In genomic region chr3:195441476-195441970, GRCh38 we compare ENCODE assay signal across 8 cellular contexts. TPM values are rescaled to one million over a fixed set of nuclear protein-coding genes. Genes with fewer than 3 reads are reported as not detected.
DNase-seq lines count a peak whose midpoint lies in the region; ATAC-seq and TF ChIP-seq lines count a peak whose summit lies in the region.

No MANE protein-coding gene starts in this region.

- H3K9me3 Mint-ChIP-seq in CD8-positive, alpha-beta memory T cell: no peaks in the 10 kb centered on the region
- no peaks in the 10 kb centered on the region for H3K9me3 Mint-ChIP-seq in brain

- POLR2A ChIA-PET in CD8-positive, alpha-beta memory T cell (lab: Charles Lee): interaction anchor here (0.6 to 2.5 kb wide), 3 partner anchors 18 to 101 kb away, joined by 3 to 10 read pairs (median 3); partner anchors contain the start of gene PPP1R2

- H3K27ac ChIP-seq in CD8-positive, alpha-beta memory T cell (ENCODE audit: low read depth, low read length): peak overlapping the region; percentile 79
- H3K27ac ChIP-seq in lower lobe of right lung (peak overlapping the region; percentile 98), tibial nerve (peak overlapping the region; percentile 74 to 98 (median 92))

- H3K9me3 ChIP-seq in CD8-positive, alpha-beta memory T cell (ENCODE audit: low read length): no peaks in the 10 kb centered on the region
- H3K9me3 ChIP-seq in lower lobe of right lung: no peaks in the 10 kb centered on the region
- no peaks in the 10 kb centered on the region for H3K9me3 ChIP-seq in tibial nerve

- WGBS in tibial nerve, 2 donors: 6 to 8% methylated on average over 12 of the region's 12 CpGs

- no peak for TF ChIP-seq POLR2A in tibial nerve (IDR thresholded peaks at IDR 0.05)

- peak overlapping the region; percentile 87 to 97 (median 94) for H3K27ac Mint-ChIP-seq in CD8-positive, alpha-beta memory T cell
- H3K27ac Mint-ChIP-seq in brain: peak overlapping the region; percentile 92 to 97 (median 94)

- H3K27me3 Mint-ChIP-seq in CD8-positive, alpha-beta memory T cell: no peaks in the 10 kb centered on the region
- H3K27me3 Mint-ChIP-seq in brain: peaks cover 6% of the 10 kb centered on the region

- peaks cover 0 to 13% (median 0%) of the 10 kb centered on the region in 3 donors for H3K36me3 Mint-ChIP-seq in CD8-positive, alpha-beta memory T cell
- peaks cover 12% of the 10 kb centered on the region for H3K36me3 Mint-ChIP-seq in brain

- no peak for DNase-seq in CD8-positive, alpha-beta memory T cell
- DNase-seq in Jurkat, Clone E6-1 (ENCODE audit: low read depth, low spot score): no peak
- no peak for DNase-seq in lower lobe of right lung
- no peak for DNase-seq in tibial nerve (ENCODE audit: low spot score in 2 of 2)
- DNase-seq in effector CD8-positive, alpha-beta T cell (lab: John Stamatoyannopoulos, UW): no peak
- no peak for DNase-seq in GM19240 (ENCODE audit: insufficient read length, low spot score)
- no peak for DNase-seq in dedifferentiated amniotic fluid mesenchymal stem cell (ENCODE audit: extremely low spot score)

- peak overlapping the region; percentile 90 to 97 (median 95) for H3K4me3 Mint-ChIP-seq in CD8-positive, alpha-beta memory T cell
- H3K4me3 Mint-ChIP-seq in brain: peak overlapping the region; percentile 96 to 99 (median 97)

- no peak for TF ChIP-seq CTCF in brain (conservative IDR thresholded peaks at IDR 0.05)
- TF ChIP-seq CTCF in lower lobe of right lung (IDR thresholded peaks at IDR 0.05): no peak
- no peak for TF ChIP-seq CTCF in tibial nerve (IDR thresholded peaks at IDR 0.05)

- CTCF ChIA-PET in CD8-positive, alpha-beta memory T cell (lab: Charles Lee): interaction anchor here (0.7 to 1.7 kb wide), 3 partner anchors 16 to 170 kb away, joined by 3 to 7 read pairs (median 3); partner anchors contain the start of genes PPP1R2 and XXYLT1

- no peak for TF ChIP-seq EP300 in tibial nerve (IDR thresholded peaks at IDR 0.05)

- no peak for ATAC-seq in lower lobe of right lung

- intact Hi-C loops in lower lobe of right lung (cut with DNase I): no loop called here

- peaks cover 46 to 69% (median 60%) of the 10 kb centered on the region in 3 donors for H3K4me1 Mint-ChIP-seq in CD8-positive, alpha-beta memory T cell
- H3K4me1 Mint-ChIP-seq in brain: peaks cover 48% of the 10 kb centered on the region

- peaks cover 39% of the 10 kb centered on the region for H3K4me1 ChIP-seq in CD8-positive, alpha-beta memory T cell (ENCODE audit: insufficient read depth, low read length)
- H3K4me1 ChIP-seq in lower lobe of right lung (peaks cover 38% of the 10 kb centered on the region), tibial nerve (peaks cover 0 to 43% (median 18%) of the 10 kb centered on the region in 4 donors)

- no peaks in the 10 kb centered on the region for H3K27me3 ChIP-seq in CD8-positive, alpha-beta memory T cell (ENCODE audit: insufficient read depth, low read length, poor library complexity, severe bottlenecking)
- H3K27me3 ChIP-seq in lower lobe of right lung (ENCODE audit: low read depth) (no peaks in the 10 kb centered on the region), tibial nerve (no peaks in the 10 kb centered on the region)

- peak overlapping the region; percentile 79 for H3K4me3 ChIP-seq in CD8-positive, alpha-beta memory T cell (ENCODE audit: low read length)
- H3K4me3 ChIP-seq in Jurkat, Clone E6-1 (ENCODE audit: low read length): peak overlapping the region; percentile 83
- H3K4me3 ChIP-seq in lower lobe of right lung: peak overlapping the region; percentile 92
- H3K4me3 ChIP-seq in tibial nerve: peak overlapping the region; percentile 64 to 99 (median 92)

- no peaks in the 10 kb centered on the region for H3K36me3 ChIP-seq in CD8-positive, alpha-beta memory T cell (ENCODE audit: insufficient read depth, low read length)
- H3K36me3 ChIP-seq in lower lobe of right lung (no peaks in the 10 kb centered on the region), tibial nerve (no peaks in the 10 kb centered on the region)

RNA-seq across cellular contexts. Expression of gene ACAP2, which starts 1.3 kb away (rescaled TPM):
- total RNA-seq in CD8-positive, alpha-beta memory T cell: 10 to 100 TPM; 39.5 to 42.9 TPM
- 47.0 TPM for polyA plus RNA-seq in CD8-positive, alpha-beta memory T cell
- polyA plus RNA-seq in Jurkat, Clone E6-1 (2012; ENCODE audit: insufficient read depth, insufficient read length): 12.5 TPM
- polyA plus RNA-seq in brain (ENCODE audit: insufficient read depth, low read depth, low replicate concordance): 8.6 TPM
- total RNA-seq in lower lobe of right lung (68.9 TPM), tibial nerve (10 to 100 TPM; 53.5 to 69.8 (median 62.5) TPM)
